ENCODE assay signal across 8 cellular contexts in the genomic region with DNA sequence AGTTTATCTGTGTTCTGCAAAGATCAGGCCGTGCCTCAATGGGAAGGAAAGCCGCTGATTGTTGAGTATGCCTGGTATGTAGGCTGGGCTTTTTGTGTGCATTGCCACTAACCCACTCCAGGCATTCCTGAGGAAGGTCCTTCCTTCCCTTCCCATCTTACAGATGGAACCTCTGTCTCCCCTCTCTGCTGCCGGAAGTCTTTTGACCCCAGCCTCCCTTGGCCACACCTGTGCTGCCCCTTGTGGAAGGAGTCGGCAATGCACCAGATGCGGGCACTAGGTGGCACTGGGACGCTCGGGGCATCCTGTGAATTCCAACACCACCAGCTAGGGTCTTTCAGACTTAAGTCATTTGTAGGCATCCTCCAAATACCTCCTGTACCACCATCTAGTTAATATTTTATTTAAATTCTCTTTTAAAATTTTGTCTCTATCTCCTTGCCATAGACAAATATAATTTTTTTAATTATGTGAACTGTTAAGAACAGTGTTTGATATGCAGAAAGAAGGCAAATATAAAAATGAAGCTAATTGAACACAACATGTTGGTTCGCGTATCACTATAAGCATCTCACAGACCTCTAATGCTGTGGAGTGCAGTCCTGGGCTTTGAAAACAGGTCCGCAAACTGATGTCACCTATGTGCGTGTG.
DNase-seq lines count a peak whose midpoint lies in the region; FAIRE-seq and TF ChIP-seq lines count a peak whose summit lies in the region.

No MANE protein-coding gene starts in this region.

- intact Hi-C loops in CD4-positive, alpha-beta memory T cell (cut with micrococcal nuclease) = loop anchor here (1.0 kb wide), 1 partner anchor 68 kb away; no protein-coding TSS in a partner anchor
- intact Hi-C loops in dorsolateral prefrontal cortex (cut with DNase I) = no loop called here

- H3K79me2 ChIP-seq in neural cell (replicated peaks; ENCODE audit: insufficient read depth, low read length) = no peaks in the 10 kb centered on the region

- no peaks in the 10 kb centered on the region for H3K27me3 ChIP-seq in CD4-positive, alpha-beta memory T cell (ENCODE audit: insufficient read depth, low read length)
- no peaks in the 10 kb centered on the region for H3K27me3 ChIP-seq in dorsolateral prefrontal cortex
- H3K27me3 ChIP-seq in neural cell (ENCODE audit: insufficient read depth, low read depth, low read length) = no peaks in the 10 kb centered on the region

- CTCF ChIA-PET in CD4-positive, alpha-beta memory T cell (lab: Charles Lee; ENCODE audit: partially characterized antibody) = interaction anchor here (0.7 to 5.2 kb wide), 24 partner anchors 9 to 494 kb away, joined by 3 to 98 read pairs (median 4); no protein-coding TSS in a partner anchor

- no peaks in the 10 kb centered on the region for H3K36me3 ChIP-seq in CD4-positive, alpha-beta memory T cell (ENCODE audit: insufficient read depth, low read length)
- no peaks in the 10 kb centered on the region for H3K36me3 ChIP-seq in neural cell (ENCODE audit: insufficient read depth, low read length)

- no peaks in the 10 kb centered on the region for H4K20me1 ChIP-seq in neural cell (ENCODE audit: insufficient read depth)

- peaks cover 0 to 3% (median 0%) of the 10 kb centered on the region in 8 donors for H3K9me3 Mint-ChIP-seq in CD4-positive, alpha-beta memory T cell

- H3K9me2 ChIP-seq in neural cell (ENCODE audit: insufficient read depth, low read length) = no peaks in the 10 kb centered on the region

- H3K4me1 ChIP-seq in CD4-positive, alpha-beta memory T cell (ENCODE audit: insufficient read depth, low read length) = peaks cover 52% of the 10 kb centered on the region

- no peaks in the 10 kb centered on the region for H3K27me3 Mint-ChIP-seq in CD4-positive, alpha-beta memory T cell

- H3K36me3 Mint-ChIP-seq in CD4-positive, alpha-beta memory T cell = no peaks in the 10 kb centered on the region

- DNase-seq in CD4-positive, alpha-beta memory T cell = peak; percentile 50 to 62 (median 55)
- peak; percentile 54 to 70 for DNase-seq in activated CD4-positive, alpha-beta T cell treated with anti-CD3 and anti-CD28 coated beads for 4 hours
- DNase-seq in dorsolateral prefrontal cortex (no peak), RCC 7860 (ENCODE audit: low spot score) (no peak), globus pallidus (ENCODE audit: low spot score) (no peak), DMS79 treated with DMSO at 0.1 percent for 48 hours (lab: John Stamatoyannopoulos, UW) (no peak)

- H3K27ac Mint-ChIP-seq in CD4-positive, alpha-beta memory T cell = peak overlapping the region; percentile 22 to 91 (median 63)

- no peak for TF ChIP-seq EP300 in Ishikawa (IDR thresholded peaks at IDR 0.05; ENCODE audit: borderline replicate concordance)
- no peak for TF ChIP-seq EP300 in neural cell (conservative IDR thresholded peaks at IDR 0.05; ENCODE audit: poor library complexity, severe bottlenecking)

- no peak overlapping the region for H3K27ac ChIP-seq in CD4-positive, alpha-beta memory T cell (ENCODE audit: low read depth, low read length)
- H3K27ac ChIP-seq in dorsolateral prefrontal cortex = no peak overlapping the region
- no peak overlapping the region for H3K27ac ChIP-seq in neural cell (ENCODE audit: low read length)

- no peaks in the 10 kb centered on the region for H3F3A ChIP-seq in neural cell (ENCODE audit: insufficient read depth, low read length, poor library complexity, severe bottlenecking)

- H3K4me3 Mint-ChIP-seq in CD4-positive, alpha-beta memory T cell = peak overlapping the region in 2 of 8 donors; percentile 15 to 33

- H2AFZ ChIP-seq in neural cell (ENCODE audit: low read depth, low read length) = no peak overlapping the region

- H3K4me3 ChIP-seq in CD4-positive, alpha-beta memory T cell (ENCODE audit: low read length in 2 of 2) = no peak overlapping the region
- no peak overlapping the region for H3K4me3 ChIP-seq in dorsolateral prefrontal cortex
- H3K4me3 ChIP-seq in neural cell (ENCODE audit: low read length) = no peak overlapping the region

- H3K4me2 ChIP-seq in neural cell (ENCODE audit: low read length) = no peak overlapping the region

- H3K9me3 ChIP-seq in CD4-positive, alpha-beta memory T cell (ENCODE audit: control insufficient read depth in 1 of 2, low read length in 2 of 2) = no peaks in the 10 kb centered on the region
- no peaks in the 10 kb centered on the region for H3K9me3 ChIP-seq in neural cell (ENCODE audit: low read length)

- TF ChIP-seq CTCF in dorsolateral prefrontal cortex (IDR thresholded peaks at IDR 0.05 in 54 of 56, conservative IDR thresholded peaks at IDR 0.05 in 2 of 56; ENCODE audit: low read depth in 1 of 56, partially characterized antibody in 56 of 56) (peak in 52 of 56 donors; percentile 15 to 63 (median 46)), neural cell (IDR thresholded peaks at IDR 0.05; ENCODE audit: poor library complexity, severe bottlenecking) (peak; percentile 38)

- POLR2A ChIA-PET in CD4-positive, alpha-beta memory T cell (lab: Charles Lee; ENCODE audit: partially characterized antibody) = interaction anchor here (0.5 to 7.0 kb wide), 7 partner anchors 24 to 67 kb away, joined by 3 to 139 read pairs (median 5); no protein-coding TSS in a partner anchor

- no peak overlapping the region for H3K9ac ChIP-seq in neural cell (ENCODE audit: low read length)

- TF ChIP-seq RAD21 in Ishikawa (IDR thresholded peaks at IDR 0.05; ENCODE audit: low read depth) (peak; percentile 73), neural cell (conservative IDR thresholded peaks at IDR 0.05) (no peak)

- H3K4me1 Mint-ChIP-seq in CD4-positive, alpha-beta memory T cell = peaks cover 32 to 72% (median 52%) of the 10 kb centered on the region in 4 donors

- FAIRE-seq in RCC 7860 (lab: Jason Lieb, UNC) = no peak

TF ChIP-seq in Ishikawa, 13 proteins besides CTCF, POLR2A, EP300 and RAD21 (continues in another document):
- TF ChIP-seq TAF1 (IDR thresholded peaks at IDR 0.05; ENCODE audit: low read depth) (no peak), TEAD4 (IDR thresholded peaks at IDR 0.05) (no peak), YY1 (IDR thresholded peaks at IDR 0.05; ENCODE audit: low read depth) (no peak)
- TF ChIP-seq, protein P1, sequence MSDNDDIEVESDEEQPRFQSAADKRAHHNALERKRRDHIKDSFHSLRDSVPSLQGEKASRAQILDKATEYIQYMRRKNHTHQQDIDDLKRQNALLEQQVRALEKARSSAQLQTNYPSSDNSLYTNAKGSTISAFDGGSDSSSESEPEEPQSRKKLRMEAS (IDR thresholded peaks at IDR 0.05) = no peak
- TF ChIP-seq, protein P2, sequence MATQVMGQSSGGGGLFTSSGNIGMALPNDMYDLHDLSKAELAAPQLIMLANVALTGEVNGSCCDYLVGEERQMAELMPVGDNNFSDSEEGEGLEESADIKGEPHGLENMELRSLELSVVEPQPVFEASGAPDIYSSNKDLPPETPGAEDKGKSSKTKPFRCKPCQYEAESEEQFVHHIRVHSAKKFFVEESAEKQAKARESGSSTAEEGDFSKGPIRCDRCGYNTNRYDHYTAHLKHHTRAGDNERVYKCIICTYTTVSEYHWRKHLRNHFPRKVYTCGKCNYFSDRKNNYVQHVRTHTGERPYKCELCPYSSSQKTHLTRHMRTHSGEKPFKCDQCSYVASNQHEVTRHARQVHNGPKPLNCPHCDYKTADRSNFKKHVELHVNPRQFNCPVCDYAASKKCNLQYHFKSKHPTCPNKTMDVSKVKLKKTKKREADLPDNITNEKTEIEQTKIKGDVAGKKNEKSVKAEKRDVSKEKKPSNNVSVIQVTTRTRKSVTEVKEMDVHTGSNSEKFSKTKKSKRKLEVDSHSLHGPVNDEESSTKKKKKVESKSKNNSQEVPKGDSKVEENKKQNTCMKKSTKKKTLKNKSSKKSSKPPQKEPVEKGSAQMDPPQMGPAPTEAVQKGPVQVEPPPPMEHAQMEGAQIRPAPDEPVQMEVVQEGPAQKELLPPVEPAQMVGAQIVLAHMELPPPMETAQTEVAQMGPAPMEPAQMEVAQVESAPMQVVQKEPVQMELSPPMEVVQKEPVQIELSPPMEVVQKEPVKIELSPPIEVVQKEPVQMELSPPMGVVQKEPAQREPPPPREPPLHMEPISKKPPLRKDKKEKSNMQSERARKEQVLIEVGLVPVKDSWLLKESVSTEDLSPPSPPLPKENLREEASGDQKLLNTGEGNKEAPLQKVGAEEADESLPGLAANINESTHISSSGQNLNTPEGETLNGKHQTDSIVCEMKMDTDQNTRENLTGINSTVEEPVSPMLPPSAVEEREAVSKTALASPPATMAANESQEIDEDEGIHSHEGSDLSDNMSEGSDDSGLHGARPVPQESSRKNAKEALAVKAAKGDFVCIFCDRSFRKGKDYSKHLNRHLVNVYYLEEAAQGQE (IDR thresholded peaks at IDR 0.05; ENCODE audit: low read depth) = no peak

TF ChIP-seq in neural cell, 6 proteins besides CTCF, POLR2A, EP300 and RAD21 (continues in another document):
- TF ChIP-seq TAF1 (IDR thresholded peaks at IDR 0.05; ENCODE audit: low read depth) (no peak), MXI1 (conservative IDR thresholded peaks at IDR 0.05; ENCODE audit: poor library complexity, severe bottlenecking) (no peak), EZH2 (IDR thresholded peaks at IDR 0.05; ENCODE audit: borderline replicate concordance, insufficient read depth, low read length, poor library complexity, severe bottlenecking) (no peak), SMC3 (conservative IDR thresholded peaks at IDR 0.05; ENCODE audit: poor library complexity) (no peak)
- TF ChIP-seq, protein P2 (IDR thresholded peaks at IDR 0.05; ENCODE audit: borderline replicate concordance) = no peak

Comparison
In these comparisons a context has a peak if more than half of its experiments do, and no peak if none do; other contexts are left out.
1. DNase-seq: peak in CD4-positive, alpha-beta memory T cell (5 of 5) and activated CD4-positive, alpha-beta T cell treated with anti-CD3 and anti-CD28 coated beads for 4 hours (2 of 2); none in dorsolateral prefrontal cortex (0 of 10), RCC 7860 (single experiment), globus pallidus (single experiment) and DMS79 treated with DMSO at 0.1 percent for 48 hours (single experiment).